In genomic region chr5:136016945-136017530, GRCh38 we compare ENCODE assay signal across 10 cellular contexts. TPM values are rescaled to one million over a fixed set of nuclear protein-coding genes. Genes with fewer than 3 reads are reported as not detected.
DNase-seq lines count a peak whose midpoint lies in the region; ATAC-seq and TF ChIP-seq lines count a peak whose summit lies in the region.
"Had no signal": no experiment of that assay in that cellular context is flagged by ENCODE, and none has a peak within 500 bp of the region (broad histone marks: within the 10 kb centered on the region; RNA-seq: fewer than 3 reads in every experiment).

No MANE protein-coding gene starts in this region.

- no peak overlapping the region for H3K4me3 Mint-ChIP-seq in activated CD4-positive, alpha-beta memory T cell treated with anti-CD3 and anti-CD28 coated beads, Interleukin-2, amount 10 ng/mL, durations not matched to agents 7 days and 5 days
- H3K4me3 Mint-ChIP-seq: natural killer cell had no signal

- peak; percentile 97 for DNase-seq in ACHN
- DNase-seq in T1000 (lab: John Stamatoyannopoulos, UW) = peak; percentile 80
- DNase-seq in globus pallidus (ENCODE audit: low spot score) = peak; percentile 56
- DNase-seq in stimulated activated CD4-positive, alpha-beta T cell treated with anti-CD3 and anti-CD28 coated beads, Interleukin-1b, Interleukin-23, amount 100 ng/mL, for 48 hours = no peak
- DNase-seq in GM13976 (ENCODE audit: low spot score) = no peak
- no peak for DNase-seq in activated CD4-positive, alpha-beta memory T cell treated with anti-CD3 and anti-CD28 coated beads, Interleukin-2, amount 10 ng/mL, durations not matched to agents 7 days and 5 days
- DNase-seq: natural killer cell had no signal

- no peaks in the 10 kb centered on the region for H3K9me3 ChIP-seq in HEK293 (ENCODE audit: control insufficient read depth, insufficient read depth, low read depth, low read length)

- POLR2A ChIA-PET in HEK293 (lab: Yijun Ruan, JAX) = no interaction called here
- POLR2A ChIA-PET in activated CD4-positive, alpha-beta memory T cell treated with anti-CD3 and anti-CD28 coated beads, Interleukin-2, amount 10 ng/mL, durations not matched to agents 7 days and 5 days (lab: Charles Lee) = no interaction called here

- CTCF ChIA-PET in HEK293 (lab: Yijun Ruan, JAX) = no interaction called here
- CTCF ChIA-PET in activated CD4-positive, alpha-beta memory T cell treated with anti-CD3 and anti-CD28 coated beads, Interleukin-2, amount 10 ng/mL, durations not matched to agents 7 days and 5 days (lab: Charles Lee) = no interaction called here

- peaks cover 13% of the 10 kb centered on the region for H3K27me3 Mint-ChIP-seq in activated CD4-positive, alpha-beta memory T cell treated with anti-CD3 and anti-CD28 coated beads, Interleukin-2, amount 10 ng/mL, durations not matched to agents 7 days and 5 days

- H3K27ac ChIP-seq in HEK293 (ENCODE audit: extremely low read depth, low read depth, low read length) = no peak overlapping the region

- TF ChIP-seq CTCF in HEK293 (tag by site-specific recombination; IDR thresholded peaks at IDR 0.05) = no peak
- TF ChIP-seq CTCF in GM13976 (IDR thresholded peaks at IDR 0.05; ENCODE audit: borderline replicate concordance, control extremely low read depth, extremely low read depth, insufficient read depth, missing control alignments) = no peak

- in situ Hi-C loops in ACHN (cut with HindIII; ENCODE audit: low pct_ligation_motif_present, low pct_unique_long_range_greater_than_20kb, low sequenced_read_pairs) = no loop called here
- in situ Hi-C loops in GM13976 (cut with MboI; ENCODE audit: low sequenced_read_pairs, unreplicated experiment) = no loop called here

- H3K4me1 Mint-ChIP-seq in activated CD4-positive, alpha-beta memory T cell treated with anti-CD3 and anti-CD28 coated beads, Interleukin-2, amount 10 ng/mL, durations not matched to agents 7 days and 5 days = peaks cover 9% of the 10 kb centered on the region

- peaks cover 27% of the 10 kb centered on the region for H3K4me1 ChIP-seq in HEK293 (ENCODE audit: control insufficient read depth, insufficient read depth, low read length)

- H3K27ac Mint-ChIP-seq in activated CD4-positive, alpha-beta memory T cell treated with anti-CD3 and anti-CD28 coated beads, Interleukin-2, amount 10 ng/mL, durations not matched to agents 7 days and 5 days = no peak overlapping the region
- H3K27ac Mint-ChIP-seq: natural killer cell had no signal

- H3K36me3 Mint-ChIP-seq in activated CD4-positive, alpha-beta memory T cell treated with anti-CD3 and anti-CD28 coated beads, Interleukin-2, amount 10 ng/mL, durations not matched to agents 7 days and 5 days (ENCODE audit: low read depth) = no peaks in the 10 kb centered on the region

- ATAC-seq in GM21528 (IDR thresholded peaks at IDR 0.05; ENCODE audit: low FRiP score, unreplicated experiment) = no peak
- ATAC-seq: activated CD4-positive, CD25-positive, alpha-beta regulatory T cell treated with anti-CD3 and anti-CD28 coated beads, Interleukin-2, amount 50 U/mL, for 24 hours; natural killer cell had no signal

- no peaks in the 10 kb centered on the region for H3K36me3 ChIP-seq in HEK293 (ENCODE audit: control insufficient read depth in 2 of 2, insufficient read depth in 1 of 2, low read length in 2 of 2)

- no peak overlapping the region for H3K4me3 ChIP-seq in HEK293 (ENCODE audit: low read depth, low read length)

- H3K9me3 Mint-ChIP-seq in activated CD4-positive, alpha-beta memory T cell treated with anti-CD3 and anti-CD28 coated beads, Interleukin-2, amount 10 ng/mL, durations not matched to agents 7 days and 5 days = no peaks in the 10 kb centered on the region
- H3K9me3 Mint-ChIP-seq: natural killer cell had no signal

TF ChIP-seq in HEK293, 187 proteins besides CTCF, POLR2A, EP300 and RAD21:
- no peak for TF ChIP-seq ZNF292 (tag by site-specific recombination; IDR thresholded peaks at IDR 0.05; ENCODE audit: borderline replicate concordance, low read depth)
- TF ChIP-seq PRDM10 (tag by site-specific recombination; IDR thresholded peaks at IDR 0.05) = peak; percentile 81
- peak; percentile 24; the same call in 1 of the 2 replicates for TF ChIP-seq GLIS1 (tag by site-specific recombination; IDR thresholded peaks at IDR 0.05)
- peak; percentile 15; the same call in 1 of the 2 replicates for TF ChIP-seq ZIC2 (tag by site-specific recombination; IDR thresholded peaks at IDR 0.05)
- TF ChIP-seq ZNF548 (tag by site-specific recombination; IDR thresholded peaks at IDR 0.05) = no peak

RNA-seq across cellular contexts. Expression of gene TGFBI, which starts 11.8 kb away (rescaled TPM):
- total RNA-seq in activated CD4-positive, alpha-beta memory T cell treated with anti-CD3 and anti-CD28 coated beads, Interleukin-2, amount 10 ng/mL, durations not matched to agents 7 days and 5 days = not detected

Comparison
In these comparisons a context has a peak if more than half of its experiments do, and no peak if none do; other contexts are left out.
1. DNase-seq: peak in ACHN (single experiment), T1000 (single experiment) and globus pallidus (single experiment); none in stimulated activated CD4-positive, alpha-beta T cell treated with anti-CD3 and anti-CD28 coated beads, Interleukin-1b, Interleukin-23, amount 100 ng/mL, for 48 hours (single experiment), GM13976 (single experiment) and activated CD4-positive, alpha-beta memory T cell treated with anti-CD3 and anti-CD28 coated beads, Interleukin-2, amount 10 ng/mL, durations not matched to agents 7 days and 5 days (single experiment).